1 cellular context compared by ENCODE assay signal in the genomic region with DNA sequence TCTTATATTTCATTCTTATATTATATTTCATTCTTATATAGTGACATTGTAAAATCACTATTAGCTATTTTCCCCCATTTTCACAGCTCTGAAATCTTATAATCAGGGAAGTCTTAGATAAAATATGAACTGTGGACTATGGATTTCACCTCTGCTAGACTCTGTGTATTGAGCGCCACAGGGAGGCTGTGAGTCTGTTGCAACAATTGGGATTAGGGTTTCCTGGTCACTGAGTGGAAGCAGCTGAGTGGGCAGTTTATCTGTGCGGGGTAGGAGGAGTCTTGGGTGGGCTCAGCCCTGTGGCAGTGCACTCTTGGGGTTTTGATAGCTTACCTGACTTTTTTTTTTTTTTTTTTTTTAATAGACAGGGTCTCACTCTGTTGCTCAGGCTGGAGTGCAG.
TF ChIP-seq lines count a peak whose summit lies in the region.

No MANE protein-coding gene starts in this region.

TF ChIP-seq in HepG2, 621 proteins besides CTCF, POLR2A, EP300 and RAD21:
- TF ChIP-seq SOX6 (IDR thresholded peaks at IDR 0.05) (no peak), SOX6 (CRISPR knock-in tag; IDR thresholded peaks at IDR 0.05) (0 out of 2 replicates have a peak, but pooled peaks have one; percentile 17), PITX1 (CRISPR knock-in tag; IDR thresholded peaks at IDR 0.05) (peak; percentile 63; the same call in 1 of the 2 replicates), GATAD2A (CRISPR knock-in tag; IDR thresholded peaks at IDR 0.05) (0 out of 2 replicates have a peak, but pooled peaks have one; percentile 32), HNF4A (CRISPR knock-in tag; IDR thresholded peaks at IDR 0.05) (peak; percentile 62), POGZ (CRISPR knock-in tag; IDR thresholded peaks at IDR 0.05) (0 out of 2 replicates have a peak, but pooled peaks have one; percentile 39), MAFK (conservative IDR thresholded peaks at IDR 0.05 in 1 of 2, IDR thresholded peaks at IDR 0.05 in 1 of 2; ENCODE audit: low read length in 2 of 2) (peak; percentile 69 to 78), SP2 (CRISPR knock-in tag; IDR thresholded peaks at IDR 0.05) (no peak), ZNF10 (CRISPR knock-in tag; IDR thresholded peaks at IDR 0.05; ENCODE audit: borderline replicate concordance, low read depth) (no peak), ELF3 (CRISPR knock-in tag; IDR thresholded peaks at IDR 0.05) (peak; percentile 52; the same call in 1 of the 2 replicates), CEBPB (IDR thresholded peaks at IDR 0.05; ENCODE audit: borderline replicate concordance, low read depth, low read length) (peak; percentile 80; the same call in 1 of the 2 replicates), SALL1 (CRISPR knock-in tag; IDR thresholded peaks at IDR 0.05) (peak; percentile 74), CEBPG (CRISPR knock-in tag; IDR thresholded peaks at IDR 0.05) (peak; percentile 68), MAFF (IDR thresholded peaks at IDR 0.05; ENCODE audit: low read depth, low read length) (peak; percentile 64)
- TF ChIP-seq, protein P1, sequence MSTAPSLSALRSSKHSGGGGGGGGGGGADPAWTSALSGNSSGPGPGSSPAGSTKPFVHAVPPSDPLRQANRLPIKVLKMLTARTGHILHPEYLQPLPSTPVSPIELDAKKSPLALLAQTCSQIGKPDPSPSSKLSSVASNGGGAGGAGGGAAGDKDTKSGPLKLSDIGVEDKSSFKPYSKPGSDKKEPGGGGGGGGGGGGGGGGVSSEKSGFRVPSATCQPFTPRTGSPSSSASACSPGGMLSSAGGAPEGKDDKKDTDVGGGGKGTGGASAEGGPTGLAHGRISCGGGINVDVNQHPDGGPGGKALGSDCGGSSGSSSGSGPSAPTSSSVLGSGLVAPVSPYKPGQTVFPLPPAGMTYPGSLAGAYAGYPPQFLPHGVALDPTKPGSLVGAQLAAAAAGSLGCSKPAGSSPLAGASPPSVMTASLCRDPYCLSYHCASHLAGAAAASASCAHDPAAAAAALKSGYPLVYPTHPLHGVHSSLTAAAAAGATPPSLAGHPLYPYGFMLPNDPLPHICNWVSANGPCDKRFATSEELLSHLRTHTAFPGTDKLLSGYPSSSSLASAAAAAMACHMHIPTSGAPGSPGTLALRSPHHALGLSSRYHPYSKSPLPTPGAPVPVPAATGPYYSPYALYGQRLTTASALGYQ (CRISPR knock-in tag; IDR thresholded peaks at IDR 0.05), result no peak
